8 cellular contexts compared by ENCODE assay signal in genomic region chr3:4290272-4290893, GRCh38. TPM values are rescaled to one million over a fixed set of nuclear protein-coding genes. Genes with fewer than 3 reads are reported as not detected.
DNase-seq lines count a peak whose midpoint lies in the region; ATAC-seq and TF ChIP-seq lines count a peak whose summit lies in the region.

No MANE protein-coding gene starts in this region.

- H3K9me3 Mint-ChIP-seq in activated T-helper 1 cell treated with anti-CD3 and anti-CD28 coated beads, Interleukin-12 subunit alpha, Interleukin-12 subunit beta, Interleukin-2, Interleukin-4 antibody, amounts not matched to agents 30 ng/mL and 10 ng/mL and 1 ng/mL, durations not matched to agents 14 hours and 24 hours and 36 hours = no peaks in the 10 kb centered on the region

- TF ChIP-seq POLR2A in gastrocnemius medialis (IDR thresholded peaks at IDR 0.05) = no peak

- no peaks in the 10 kb centered on the region for H3K27me3 ChIP-seq in gastrocnemius medialis

- peaks cover 15% of the 10 kb centered on the region for H3K27me3 Mint-ChIP-seq in activated T-helper 1 cell treated with anti-CD3 and anti-CD28 coated beads, Interleukin-12 subunit alpha, Interleukin-12 subunit beta, Interleukin-2, Interleukin-4 antibody, amounts not matched to agents 30 ng/mL and 10 ng/mL and 1 ng/mL, durations not matched to agents 14 hours and 24 hours and 36 hours (ENCODE audit: insufficient read depth)

- intact Hi-C loops in activated T-helper 1 cell treated with anti-CD3 and anti-CD28 coated beads, Interleukin-12 subunit alpha, Interleukin-12 subunit beta, Interleukin-2, Interleukin-4 antibody, amounts not matched to agents 30 ng/mL and 10 ng/mL and 1 ng/mL, durations not matched to agents 14 hours and 24 hours and 36 hours (cut with micrococcal nuclease) = loop anchor here (1.0 kb wide), 2 partner anchors 343 to 1090 kb away; no protein-coding TSS in a partner anchor
- intact Hi-C loops in gastrocnemius medialis (cut with DNase I; ENCODE audit: low total_unique reads) = loop anchor here (2.0 kb wide), 1 partner anchor 1090 kb away; no protein-coding TSS in a partner anchor

- no peak overlapping the region for H3K4me3 Mint-ChIP-seq in activated T-helper 1 cell treated with anti-CD3 and anti-CD28 coated beads, Interleukin-12 subunit alpha, Interleukin-12 subunit beta, Interleukin-2, Interleukin-4 antibody, amounts not matched to agents 30 ng/mL and 10 ng/mL and 1 ng/mL, durations not matched to agents 14 hours and 24 hours and 36 hours

- in situ Hi-C loops in gastrocnemius medialis (cut with MboI; ENCODE audit: low sequenced_read_pairs in 4 of 4) = loop anchor here in 2 of 4 donors (10.0 kb wide), 1 partner anchor 1106 kb away; no protein-coding TSS in a partner anchor

- no peaks in the 10 kb centered on the region for H3K4me1 ChIP-seq in gastrocnemius medialis

- H3K4me3 ChIP-seq in AG09309 (ENCODE audit: control insufficient read depth, low read depth, low read length) (no peak overlapping the region), HFF-Myc (replicated peaks; ENCODE audit: low read depth, low read length) (no peak overlapping the region), gastrocnemius medialis (no peak overlapping the region)

- TF ChIP-seq CTCF in AG09309 (IDR thresholded peaks at IDR 0.05; ENCODE audit: control insufficient read depth, insufficient read depth, low read depth, low read length, missing control alignments) (peak; percentile 82), HFF-Myc (IDR thresholded peaks at IDR 0.05; ENCODE audit: low read depth, low read length, missing control alignments) (peak; percentile 78), gastrocnemius medialis (IDR thresholded peaks at IDR 0.05 in 4 of 5, conservative IDR thresholded peaks at IDR 0.05 in 1 of 5) (peak; percentile 64 to 88 (median 75))

- H3K9me3 ChIP-seq in gastrocnemius medialis = no peaks in the 10 kb centered on the region

- DNase-seq in AG09309 (ENCODE audit: low read depth) = peak; percentile 13
- peak; percentile 18 for DNase-seq in GM04504 (ENCODE audit: low read depth)
- peak; percentile 26 for DNase-seq in HFF-Myc (ENCODE audit: extremely low read depth, low read depth)
- DNase-seq in NCI-H1105 (lab: John Stamatoyannopoulos, UW) = peak; percentile 8
- DNase-seq in activated T-helper 1 cell treated with anti-CD3 and anti-CD28 coated beads, Interleukin-12 subunit alpha, Interleukin-12 subunit beta, Interleukin-2, Interleukin-4 antibody, amounts not matched to agents 30 ng/mL and 10 ng/mL and 1 ng/mL, durations not matched to agents 14 hours and 24 hours and 36 hours (ENCODE audit: low spot score) = peak; percentile 3
- peak; percentile 42 for DNase-seq in glomerular visceral epithelial cell (ENCODE audit: extremely low spot score)
- no peak for DNase-seq in gastrocnemius medialis
- no peak for DNase-seq in effector CD8-positive, alpha-beta T cell (lab: John Stamatoyannopoulos, UW)

- no peaks in the 10 kb centered on the region for H3K36me3 Mint-ChIP-seq in activated T-helper 1 cell treated with anti-CD3 and anti-CD28 coated beads, Interleukin-12 subunit alpha, Interleukin-12 subunit beta, Interleukin-2, Interleukin-4 antibody, amounts not matched to agents 30 ng/mL and 10 ng/mL and 1 ng/mL, durations not matched to agents 14 hours and 24 hours and 36 hours (ENCODE audit: low read depth)

- ATAC-seq in gastrocnemius medialis = peak in 1 of 2 donors; percentile 68

- no peaks in the 10 kb centered on the region for H3K36me3 ChIP-seq in gastrocnemius medialis

- no peak overlapping the region for H3K27ac ChIP-seq in gastrocnemius medialis

- no peaks in the 10 kb centered on the region for H3K4me1 Mint-ChIP-seq in activated T-helper 1 cell treated with anti-CD3 and anti-CD28 coated beads, Interleukin-12 subunit alpha, Interleukin-12 subunit beta, Interleukin-2, Interleukin-4 antibody, amounts not matched to agents 30 ng/mL and 10 ng/mL and 1 ng/mL, durations not matched to agents 14 hours and 24 hours and 36 hours (ENCODE audit: low read depth)

- no peak overlapping the region for H3K27ac Mint-ChIP-seq in activated T-helper 1 cell treated with anti-CD3 and anti-CD28 coated beads, Interleukin-12 subunit alpha, Interleukin-12 subunit beta, Interleukin-2, Interleukin-4 antibody, amounts not matched to agents 30 ng/mL and 10 ng/mL and 1 ng/mL, durations not matched to agents 14 hours and 24 hours and 36 hours

RNA-seq across cellular contexts. Expression of gene SETMAR, which starts 12.8 kb away (rescaled TPM):
- 17.8 and 18.7 TPM in 2 replicates for total RNA-seq in activated T-helper 1 cell treated with anti-CD3 and anti-CD28 coated beads, Interleukin-12 subunit alpha, Interleukin-12 subunit beta, Interleukin-2, Interleukin-4 antibody, amounts not matched to agents 30 ng/mL and 10 ng/mL and 1 ng/mL, durations not matched to agents 14 hours and 24 hours and 36 hours
- 10 to 100 TPM in 1 of 4 donors, 1 to 10 TPM in 3; 3.7 to 10.4 (median 7.6) TPM for total RNA-seq in gastrocnemius medialis

Comparison
In these comparisons a context has a peak if more than half of its experiments do, and no peak if none do; other contexts are left out.
1. DNase-seq: peak in AG09309 (single experiment), GM04504 (single experiment), HFF-Myc (single experiment), NCI-H1105 (single experiment), activated T-helper 1 cell treated with anti-CD3 and anti-CD28 coated beads, Interleukin-12 subunit alpha, Interleukin-12 subunit beta, Interleukin-2, Interleukin-4 antibody, amounts not matched to agents 30 ng/mL and 10 ng/mL and 1 ng/mL, durations not matched to agents 14 hours and 24 hours and 36 hours (single experiment) and glomerular visceral epithelial cell (single experiment); none in gastrocnemius medialis (0 of 2) and effector CD8-positive, alpha-beta T cell (single experiment).
2. Peak in every context shown above with its lines, with median percentiles within 50 percentile points of each other: CTCF ChIP-seq.